In the genomic region with DNA sequence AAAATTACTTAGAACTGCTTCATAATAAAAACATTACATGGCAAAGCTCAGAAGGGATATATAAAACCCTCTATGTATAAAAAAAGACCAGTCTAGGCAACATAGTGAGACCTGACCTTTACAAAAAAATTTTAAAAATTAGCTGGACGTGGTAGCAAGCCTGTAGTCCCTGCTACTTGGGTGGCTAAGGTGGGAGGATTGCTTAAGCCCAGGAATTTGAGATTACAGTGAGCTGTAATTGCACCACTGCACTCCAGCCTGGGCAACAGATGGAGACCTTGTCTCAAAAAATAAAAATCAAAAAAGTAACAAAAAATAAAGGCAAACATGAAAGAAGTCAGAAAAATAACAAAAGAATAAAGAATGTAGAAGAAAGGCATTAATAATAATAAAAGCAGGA, we compare ENCODE assay signal across 8 cellular contexts. TPM values are rescaled to one million over a fixed set of nuclear protein-coding genes. Genes with fewer than 3 reads are reported as not detected.
"Had no signal": no experiment of that assay in that cellular context is flagged by ENCODE, and none has a peak within 500 bp of the region (broad histone marks: within the 10 kb centered on the region; RNA-seq: fewer than 3 reads in every experiment).

No MANE protein-coding gene starts in this region.

- H3K36me3 ChIP-seq: HAP-1 had no signal

- H3K9ac ChIP-seq: GM23248 had no signal

- ATAC-seq: HCT116, HepG2 had no signal

- H3K9me3 ChIP-seq: HAP-1 had no signal

- H3K4me3 Mint-ChIP-seq: IgD-negative memory B cell had no signal

- H2AFZ ChIP-seq: GM23248 had no signal

- H3K4me1 ChIP-seq: HAP-1 had no signal

- H3K27ac Mint-ChIP-seq: IgD-negative memory B cell had no signal

- H3K9me3 Mint-ChIP-seq: IgD-negative memory B cell had no signal

- H3K27ac ChIP-seq: GM23248, HL-60 had no signal

- FAIRE-seq: HepG2 had no signal

- H3K4me3 ChIP-seq: GM23248, HAP-1 had no signal

- DNase-seq: GM23248, GOT3, H7 had no signal

RNA-seq across cellular contexts. Expression of gene TPD52L1, which starts 21.5 kb away (rescaled TPM):
- polyA plus RNA-seq: IgD-negative memory B cell had no signal
